Comparison of ENCODE assay signal across 8 cellular contexts in the genomic region with DNA sequence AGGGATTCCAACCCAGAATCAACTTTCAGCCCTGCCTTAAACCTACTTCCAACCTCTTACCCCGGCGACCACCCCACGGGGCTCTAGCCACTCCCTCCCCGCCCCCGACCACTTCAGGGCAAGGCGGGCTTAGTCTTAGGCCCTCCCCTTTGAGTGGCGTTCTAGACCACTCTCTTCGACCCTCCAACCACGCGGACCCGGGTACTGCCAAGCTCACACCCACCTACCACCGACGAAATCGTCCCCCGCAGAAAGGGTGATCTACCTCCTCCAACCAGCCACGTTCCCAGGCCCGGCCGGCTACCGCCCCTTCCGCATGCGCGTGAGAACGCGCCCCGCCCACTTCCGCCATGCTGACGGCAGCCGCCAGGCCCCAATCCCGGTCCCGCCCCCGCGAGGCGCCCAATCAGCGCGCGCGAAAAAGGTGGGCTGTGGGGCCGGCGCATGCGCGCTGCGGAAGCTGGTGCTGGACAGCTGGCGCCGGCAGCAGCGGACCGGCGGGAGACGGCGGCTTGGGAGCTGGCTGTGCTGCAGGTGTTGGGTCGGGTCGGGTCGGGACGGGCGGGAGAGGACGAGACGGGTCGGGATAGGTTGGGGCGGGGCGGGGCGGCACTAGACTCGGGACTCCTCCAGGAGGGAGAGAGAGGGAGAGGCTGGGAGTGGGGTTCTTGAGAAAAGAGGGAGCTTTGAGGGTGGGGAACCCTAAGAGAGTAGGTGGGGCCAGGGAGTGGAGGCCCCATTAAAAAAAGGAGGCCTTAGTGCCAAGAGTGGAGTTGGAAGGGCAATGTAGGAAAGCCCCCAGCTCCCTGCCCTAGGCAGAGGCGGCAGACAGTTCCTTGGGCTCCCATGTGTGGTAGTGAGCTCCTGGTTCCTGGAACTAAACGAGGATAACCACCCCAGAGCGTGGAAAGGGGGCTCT. TPM values are rescaled to one million over a fixed set of nuclear protein-coding genes. Genes with fewer than 3 reads are reported as not detected.
DNase-seq lines count a peak whose midpoint lies in the region; ATAC-seq and TF ChIP-seq lines count a peak whose summit lies in the region.

Gene NAT9, minus strand, starts transcription at position 302 of the 919 bp plus-strand sequence. CDS start 647 bp downstream, outside the sequence.

- DNase-seq in A673 (ENCODE audit: low spot score) (peak; percentile 98), NCI-H2196 treated with DMSO at 0.1 percent for 48 hours (lab: John Stamatoyannopoulos, UW; ENCODE audit: unreplicated experiment) (peak; percentile 96), T47D (ENCODE audit: low read depth in 1 of 2, low spot score in 1 of 2) (peak; percentile 98 to 99)

- CTCF ChIA-PET in A673 (lab: Charles Lee): interaction anchor here (0.6 to 1.5 kb wide), 8 partner anchors 16 to 86 kb away, joined by 3 to 10 read pairs (median 4); partner anchors contain the start of gene GRIN2C

- no peak for TF ChIP-seq CTCF in A673 (conservative IDR thresholded peaks at IDR 0.05; ENCODE audit: low read depth, low read length)
- TF ChIP-seq CTCF in VCaP (conservative IDR thresholded peaks at IDR 0.05): no peak

- H3K4me1 ChIP-seq in A673 (ENCODE audit: insufficient read depth, low read length, poor library complexity, severe bottlenecking) (no peaks in the 10 kb centered on the region), iPS-20b (ENCODE audit: insufficient read depth, low read length) (no peaks in the 10 kb centered on the region)

- H3K27me3 ChIP-seq in A673 (replicated peaks; ENCODE audit: insufficient read depth, low read depth, low read length, poor library complexity) (no peaks in the 10 kb centered on the region), iPS-20b (ENCODE audit: insufficient read depth, low read length) (no peaks in the 10 kb centered on the region)

- H3K9me3 ChIP-seq in A673 (ENCODE audit: low read depth, low read length, poor library complexity, severe bottlenecking): no peaks in the 10 kb centered on the region
- no peaks in the 10 kb centered on the region for H3K9me3 ChIP-seq in iPS-20b (ENCODE audit: insufficient read depth, low read depth, low read length)

- ATAC-seq in GM18868 (IDR thresholded peaks at IDR 0.05; ENCODE audit: unreplicated experiment) (peak; percentile 80), HG03135 (IDR thresholded peaks at IDR 0.05; ENCODE audit: unreplicated experiment) (peak; percentile 71)

- H3K9ac ChIP-seq in iPS-20b (ENCODE audit: low read depth, low read length): peak within 1 kb of the TSS; percentile 92

- peak within 1 kb of the TSS; percentile 90 for H3K27ac ChIP-seq in A673 (ENCODE audit: low read depth, low read length, poor library complexity, severe bottlenecking)
- H3K27ac ChIP-seq in VCaP: peak within 1 kb of the TSS; percentile 72; the same call in 1 of the 2 replicates
- no peak within 1 kb of the TSS for H3K27ac ChIP-seq in iPS-20b (ENCODE audit: low read length)
- H3K27ac ChIP-seq in skin epidermis: peak within 1 kb of the TSS; percentile 16 to 93 (median 84)

- H3K36me3 ChIP-seq in A673 (ENCODE audit: insufficient read depth, low read length, poor library complexity, severe bottlenecking): peaks cover 21% of the 10 kb centered on the region
- H3K36me3 ChIP-seq in iPS-20b (ENCODE audit: insufficient read depth, low read depth, low read length): peaks cover 40% of the 10 kb centered on the region

- POLR2A ChIA-PET in A673 (lab: Charles Lee; ENCODE audit: low non-redundant PET): interaction anchor here (0.6 kb wide), 1 partner anchor 994 kb away, joined by 3 read pairs; no protein-coding TSS in a partner anchor

- in situ Hi-C loops in T47D (cut with HindIII; ENCODE audit: low pct_unique_long_range_greater_than_20kb, low sequenced_read_pairs): no loop called here

- no TSS peak for BruUV-seq in A673 (replicated peaks; lab: Mats Ljungman, UMichigan)

- intact Hi-C loops in A673 (cut with micrococcal nuclease; ENCODE audit: unreplicated experiment): loop anchor here (5.0 kb wide), 1 partner anchor 34 kb away; no protein-coding TSS in a partner anchor

- peak within 1 kb of the TSS; percentile 92 for H3K4me3 ChIP-seq in A673 (ENCODE audit: low read depth, low read length, poor library complexity, severe bottlenecking)
- H3K4me3 ChIP-seq in iPS-20b (ENCODE audit: low read length): peak within 1 kb of the TSS; percentile 93
- peak within 1 kb of the TSS; percentile 72 to 96 (median 82) for H3K4me3 ChIP-seq in skin epidermis

RNA-seq across cellular contexts. Expression of gene NAT9, which starts in this region (rescaled TPM):
- 55.6 and 60.6 TPM in 2 replicates for total RNA-seq in A673 (2021)
